Comparison of ENCODE assay signal across 11 cellular contexts in genomic region chr2:56444339-56444738, GRCh38.
A peak's percentile ranks its signal among the peaks of the same experiment; 100 is the strongest.
DNase-seq lines count a peak whose midpoint lies in the region; ATAC-seq and TF ChIP-seq lines count a peak whose summit lies in the region.
"Had no signal": no experiment of that assay in that cellular context is flagged by ENCODE, and none has a peak within 500 bp of the region (broad histone marks: within the 10 kb centered on the region; RNA-seq: fewer than 3 reads in every experiment).

No MANE protein-coding gene starts in this region.

- H3K27ac Mint-ChIP-seq in GM23338 (no peak overlapping the region), neural progenitor cell (no peak overlapping the region)
- H3K27ac Mint-ChIP-seq: activated CD4-positive, alpha-beta T cell treated with anti-CD3 and anti-CD28 coated beads, Interleukin-2, amount 10 ng/mL, durations not matched to agents 24 days and 14 days had no signal

- no peaks in the 10 kb centered on the region for H3F3A ChIP-seq in GM23338 (replicated peaks; ENCODE audit: low read depth)
- peaks cover 7% of the 10 kb centered on the region for H3F3A ChIP-seq in neural progenitor cell (ENCODE audit: low read depth)

- H4K20me1 ChIP-seq in GM23338 (replicated peaks; ENCODE audit: insufficient read depth): no peaks in the 10 kb centered on the region
- H4K20me1 ChIP-seq in neural progenitor cell (ENCODE audit: low read depth): no peaks in the 10 kb centered on the region

- no peak for DNase-seq in GM23338 (ENCODE audit: low spot score)
- DNase-seq in NCI-H187 treated with DMSO at 0.1 percent for 48 hours (lab: John Stamatoyannopoulos, UW): peak; percentile 9
- DNase-seq in neural progenitor cell (ENCODE audit: low spot score): peak; percentile 7
- DNase-seq in testis: no peak
- no peak for DNase-seq in pons (ENCODE audit: low spot score)
- DNase-seq: activated CD4-positive, alpha-beta T cell treated with anti-CD3 and anti-CD28 coated beads, Interleukin-2, amount 10 ng/mL, durations not matched to agents 24 days and 14 days; activated naive CD4-positive, alpha-beta T cell treated with Interleukin-2 at 50 U/mL for 16 hours; DND-41 had no signal

- H3K9me2 ChIP-seq in GM23338 (ENCODE audit: insufficient read depth): 0 out of 2 replicates have a peak, but pooled peaks cover 3% of the 10 kb centered on the region

- H3K4me2 ChIP-seq in GM23338: no peak overlapping the region
- H3K4me2 ChIP-seq in neural progenitor cell: no peak overlapping the region

- H3K4me1 Mint-ChIP-seq in GM23338: peaks cover 20% of the 10 kb centered on the region
- peaks cover 3% of the 10 kb centered on the region for H3K4me1 Mint-ChIP-seq in neural progenitor cell
- H3K4me1 Mint-ChIP-seq: activated CD4-positive, alpha-beta T cell treated with anti-CD3 and anti-CD28 coated beads, Interleukin-2, amount 10 ng/mL, durations not matched to agents 24 days and 14 days had no signal

- H3K27me3 Mint-ChIP-seq in GM23338 (ENCODE audit: insufficient read depth, low read depth, poor library complexity): peaks cover 3% of the 10 kb centered on the region
- peaks cover 2% of the 10 kb centered on the region for H3K27me3 Mint-ChIP-seq in neural progenitor cell (ENCODE audit: insufficient read depth, low read depth)
- H3K27me3 Mint-ChIP-seq: activated CD4-positive, alpha-beta T cell treated with anti-CD3 and anti-CD28 coated beads, Interleukin-2, amount 10 ng/mL, durations not matched to agents 24 days and 14 days had no signal

- H3K4me1 ChIP-seq in GM23338 (ENCODE audit: insufficient read depth) (peaks cover 22% of the 10 kb centered on the region), neural progenitor cell (peaks cover 9% of the 10 kb centered on the region), testis (no peaks in the 10 kb centered on the region)

- no peak for TF ChIP-seq CTCF in GM23338 (conservative IDR thresholded peaks at IDR 0.05; ENCODE audit: low read depth in 2 of 2)
- no peak for TF ChIP-seq CTCF in neural progenitor cell (IDR thresholded peaks at IDR 0.05)
- no peak for TF ChIP-seq CTCF in testis (IDR thresholded peaks at IDR 0.05)

- no peaks in the 10 kb centered on the region for H3K27me3 ChIP-seq in GM23338 (ENCODE audit: insufficient read depth)
- H3K27me3 ChIP-seq in neural progenitor cell: no peaks in the 10 kb centered on the region
- no peaks in the 10 kb centered on the region for H3K27me3 ChIP-seq in testis
- H3K27me3 ChIP-seq: dorsolateral prefrontal cortex had no signal

- H3K4me3 Mint-ChIP-seq in GM23338 (no peak overlapping the region), neural progenitor cell (no peak overlapping the region)
- H3K4me3 Mint-ChIP-seq: activated CD4-positive, alpha-beta T cell treated with anti-CD3 and anti-CD28 coated beads, Interleukin-2, amount 10 ng/mL, durations not matched to agents 24 days and 14 days had no signal

- intact Hi-C loops in testis (cut with DNase I; ENCODE audit: low total_unique reads): no loop called here

- 43 to 78% methylated on average over 3 to 4 of the region's 4 CpGs for WGBS in testis, 2 donors

- H3K9me3 Mint-ChIP-seq in GM23338: no peaks in the 10 kb centered on the region
- H3K9me3 Mint-ChIP-seq in neural progenitor cell: no peaks in the 10 kb centered on the region
- H3K9me3 Mint-ChIP-seq: activated CD4-positive, alpha-beta T cell treated with anti-CD3 and anti-CD28 coated beads, Interleukin-2, amount 10 ng/mL, durations not matched to agents 24 days and 14 days had no signal

- H3K27ac ChIP-seq in GM23338 (ENCODE audit: low read depth): no peak overlapping the region
- H3K27ac ChIP-seq in neural progenitor cell: no peak overlapping the region
- no peak overlapping the region for H3K27ac ChIP-seq in testis
- H3K27ac ChIP-seq: dorsolateral prefrontal cortex had no signal

- H3K4me3 ChIP-seq in GM23338 (no peak overlapping the region), neural progenitor cell (no peak overlapping the region), testis (no peak overlapping the region)
- H3K4me3 ChIP-seq: dorsolateral prefrontal cortex had no signal

- ATAC-seq in GM23338 (no peak), SK-N-SH treated with all-trans-retinoic acid at 6 μM for 48 hours (0 out of 3 replicates have a peak, but pooled peaks have one; percentile 21), HG03039 (IDR thresholded peaks at IDR 0.05; ENCODE audit: unreplicated experiment) (no peak)

- no peak for TF ChIP-seq POLR2A in testis (IDR thresholded peaks at IDR 0.05)

- no peaks in the 10 kb centered on the region for H3K9me3 ChIP-seq in neural progenitor cell (ENCODE audit: low read depth)
- no peaks in the 10 kb centered on the region for H3K9me3 ChIP-seq in testis

- no peaks in the 10 kb centered on the region for H3K36me3 Mint-ChIP-seq in GM23338 (ENCODE audit: low read depth)
- no peaks in the 10 kb centered on the region for H3K36me3 Mint-ChIP-seq in neural progenitor cell

- H2AFZ ChIP-seq in GM23338 (0 out of 2 replicates have a peak overlapping the region, but pooled peaks have one; percentile 30), neural progenitor cell (replicated peaks) (no peak overlapping the region)

- H3K79me2 ChIP-seq in GM23338 (replicated peaks; ENCODE audit: insufficient read depth) (no peaks in the 10 kb centered on the region), neural progenitor cell (ENCODE audit: low read depth) (no peaks in the 10 kb centered on the region)

- no peaks in the 10 kb centered on the region for H3K36me3 ChIP-seq in GM23338 (ENCODE audit: insufficient read depth)
- H3K36me3 ChIP-seq in neural progenitor cell: no peaks in the 10 kb centered on the region
- H3K36me3 ChIP-seq in testis (ENCODE audit: low read depth, missing control alignments): no peaks in the 10 kb centered on the region

- no peak overlapping the region for H3K9ac ChIP-seq in neural progenitor cell

TF ChIP-seq in GM23338, 12 proteins besides CTCF, POLR2A, EP300 and RAD21 (continues in another document):
- no peak for TF ChIP-seq ZNF331 (CRISPR knock-in tag; IDR thresholded peaks at IDR 0.05; ENCODE audit: low read depth)
- no peak for TF ChIP-seq POLR2AphosphoS5 (IDR thresholded peaks at IDR 0.05; ENCODE audit: low read depth)
- no peak for TF ChIP-seq STAT1 (IDR thresholded peaks at IDR 0.05; ENCODE audit: unreplicated experiment)
- no peak for TF ChIP-seq EZH2phosphoT487 (IDR thresholded peaks at IDR 0.05; ENCODE audit: unreplicated experiment)
- TF ChIP-seq EZH2 (IDR thresholded peaks at IDR 0.05; ENCODE audit: low read depth, unreplicated experiment): no peak
- no peak for TF ChIP-seq REST (IDR thresholded peaks at IDR 0.05; ENCODE audit: unreplicated experiment)

TF ChIP-seq in SK-N-SH treated with all-trans-retinoic acid at 6 μM for 48 hours, 23 proteins besides CTCF, POLR2A, EP300 and RAD21:
- TF ChIP-seq ZNF70 (CRISPR knock-in tag; IDR thresholded peaks at IDR 0.05) (no peak), ZNF565 (CRISPR knock-in tag; conservative IDR thresholded peaks at IDR 0.05; ENCODE audit: low read depth) (no peak), ZFP3 (CRISPR knock-in tag; IDR thresholded peaks at IDR 0.05) (no peak), ZFP30 (CRISPR knock-in tag; IDR thresholded peaks at IDR 0.05) (no peak), OSR1 (CRISPR knock-in tag; IDR thresholded peaks at IDR 0.05) (no peak)
- TF ChIP-seq, protein P1, sequence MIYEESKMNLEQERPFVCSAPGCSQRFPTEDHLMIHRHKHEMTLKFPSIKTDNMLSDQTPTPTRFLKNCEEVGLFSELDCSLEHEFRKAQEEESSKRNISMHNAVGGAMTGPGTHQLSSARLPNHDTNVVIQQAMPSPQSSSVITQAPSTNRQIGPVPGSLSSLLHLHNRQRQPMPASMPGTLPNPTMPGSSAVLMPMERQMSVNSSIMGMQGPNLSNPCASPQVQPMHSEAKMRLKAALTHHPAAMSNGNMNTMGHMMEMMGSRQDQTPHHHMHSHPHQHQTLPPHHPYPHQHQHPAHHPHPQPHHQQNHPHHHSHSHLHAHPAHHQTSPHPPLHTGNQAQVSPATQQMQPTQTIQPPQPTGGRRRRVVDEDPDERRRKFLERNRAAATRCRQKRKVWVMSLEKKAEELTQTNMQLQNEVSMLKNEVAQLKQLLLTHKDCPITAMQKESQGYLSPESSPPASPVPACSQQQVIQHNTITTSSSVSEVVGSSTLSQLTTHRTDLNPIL (CRISPR knock-in tag; IDR thresholded peaks at IDR 0.05; ENCODE audit: low read depth): no peak

Comparison
In these comparisons a context has a peak if more than half of its experiments do, and no peak if none do; other contexts are left out.
1. DNase-seq: peak in NCI-H187 treated with DMSO at 0.1 percent for 48 hours (single experiment) and neural progenitor cell (single experiment); none in GM23338 (single experiment), testis (single experiment) and pons (single experiment).